Comparison of ENCODE assay signal across 9 cellular contexts in genomic region chr1:157170677-157171515, GRCh38. TPM values are rescaled to one million over a fixed set of nuclear protein-coding genes. Genes with fewer than 3 reads are reported as not detected.
DNase-seq lines count a peak whose midpoint lies in the region; ATAC-seq lines count a peak whose summit lies in the region.
"Had no signal": no experiment of that assay in that cellular context is flagged by ENCODE, and none has a peak within 500 bp of the region (broad histone marks: within the 10 kb centered on the region; RNA-seq: fewer than 3 reads in every experiment).

No MANE protein-coding gene starts in this region.

- no peaks in the 10 kb centered on the region for H3K9me2 ChIP-seq in GM23248 (ENCODE audit: insufficient read depth)

- peak overlapping the region in 1 of 8 donors; percentile 26 for H3K27ac Mint-ChIP-seq in CD8-positive, alpha-beta memory T cell
- H3K27ac Mint-ChIP-seq in activated naive CD4-positive, alpha-beta T cell treated with anti-CD3 and anti-CD28 coated beads, Interleukin-2, amount 10 ng/mL, durations not matched to agents 7 days and 5 days: no peak overlapping the region

- H3K4me1 ChIP-seq in CD8-positive, alpha-beta memory T cell (ENCODE audit: insufficient read depth, low read length): no peaks in the 10 kb centered on the region
- no peaks in the 10 kb centered on the region for H3K4me1 ChIP-seq in GM23248 (ENCODE audit: insufficient read depth)
- H3K4me1 ChIP-seq in NT2/D1 (ENCODE audit: insufficient read depth, insufficient read length): peaks cover 5% of the 10 kb centered on the region

- no peaks in the 10 kb centered on the region for H3K9me3 ChIP-seq in CD8-positive, alpha-beta memory T cell (ENCODE audit: low read length)
- H3K9me3 ChIP-seq in GM23248 (ENCODE audit: low read depth) (no peaks in the 10 kb centered on the region), NT2/D1 (ENCODE audit: insufficient read depth, low read length) (no peaks in the 10 kb centered on the region)

- H2AFZ ChIP-seq in GM23248: no peak overlapping the region

- ATAC-seq in left lobe of liver: peak; percentile 22
- no peak for ATAC-seq in HG03108 (IDR thresholded peaks at IDR 0.05; ENCODE audit: unreplicated experiment)

- in situ Hi-C loops in GM23248 (cut with MboI): no loop called here

- no peaks in the 10 kb centered on the region for H3F3A ChIP-seq in GM23248 (ENCODE audit: insufficient read depth)

- no peak overlapping the region for H3K4me2 ChIP-seq in GM23248 (ENCODE audit: unreplicated experiment)

- no peaks in the 10 kb centered on the region for H3K9me3 Mint-ChIP-seq in CD8-positive, alpha-beta memory T cell
- H3K9me3 Mint-ChIP-seq in activated naive CD4-positive, alpha-beta T cell treated with anti-CD3 and anti-CD28 coated beads, Interleukin-2, amount 10 ng/mL, durations not matched to agents 7 days and 5 days: no peaks in the 10 kb centered on the region
- H3K9me3 Mint-ChIP-seq: IgD-negative memory B cell had no signal

- CTCF ChIA-PET in CD8-positive, alpha-beta memory T cell (lab: Charles Lee): interaction anchor here (1.2 kb wide), 1 partner anchor 8 kb away, joined by 3 read pairs; no protein-coding TSS in a partner anchor
- CTCF ChIA-PET in activated naive CD4-positive, alpha-beta T cell treated with anti-CD3 and anti-CD28 coated beads, Interleukin-2, amount 10 ng/mL, durations not matched to agents 7 days and 5 days (lab: Charles Lee): interaction anchor here (0.8 to 1.8 kb wide), 10 partner anchors 8 to 324 kb away, joined by 3 to 10 read pairs (median 5); no protein-coding TSS in a partner anchor

- H3K27me3 Mint-ChIP-seq in CD8-positive, alpha-beta memory T cell: peaks cover 13 to 20% of the 10 kb centered on the region in 2 donors
- peaks cover 51% of the 10 kb centered on the region for H3K27me3 Mint-ChIP-seq in activated naive CD4-positive, alpha-beta T cell treated with anti-CD3 and anti-CD28 coated beads, Interleukin-2, amount 10 ng/mL, durations not matched to agents 7 days and 5 days

- DNase-seq in CD8-positive, alpha-beta memory T cell: peak in 3 of 5 donors; percentile 10 to 17 (median 12)
- peak; percentile 49 for DNase-seq in GM23248
- DNase-seq in NT2/D1 (ENCODE audit: low read depth, low spot score): peak; percentile 56
- peak; percentile 66 for DNase-seq in activated naive CD4-positive, alpha-beta T cell treated with anti-CD3 and anti-CD28 coated beads, Interleukin-2, amount 10 ng/mL, durations not matched to agents 7 days and 5 days
- DNase-seq in left lobe of liver (ENCODE audit: low spot score): no peak
- DNase-seq in effector CD8-positive, alpha-beta T cell (lab: John Stamatoyannopoulos, UW): no peak
- DNase-seq in SW 1271 (lab: John Stamatoyannopoulos, UW): no peak

- no peak overlapping the region for H3K27ac ChIP-seq in CD8-positive, alpha-beta memory T cell (ENCODE audit: low read depth, low read length)
- H3K27ac ChIP-seq in GM23248: no peak overlapping the region

- 65 to 68% methylated on average over 22 of the region's 22 CpGs for WGBS in GM23248 (ENCODE audit: low coverage in 1 of 2, low lambda C conversion rate in 2 of 2, missing lambda C conversion rate in 2 of 2), 2 experiments

- no peaks in the 10 kb centered on the region for H3K36me3 Mint-ChIP-seq in CD8-positive, alpha-beta memory T cell
- H3K36me3 Mint-ChIP-seq in activated naive CD4-positive, alpha-beta T cell treated with anti-CD3 and anti-CD28 coated beads, Interleukin-2, amount 10 ng/mL, durations not matched to agents 7 days and 5 days: no peaks in the 10 kb centered on the region
- H3K36me3 Mint-ChIP-seq: IgD-negative memory B cell had no signal

- H3K36me3 ChIP-seq in CD8-positive, alpha-beta memory T cell (ENCODE audit: insufficient read depth, low read length): no peaks in the 10 kb centered on the region
- H3K36me3 ChIP-seq in GM23248 (ENCODE audit: low read depth) (no peaks in the 10 kb centered on the region), NT2/D1 (ENCODE audit: insufficient read depth, insufficient read length, low read length) (no peaks in the 10 kb centered on the region)

- H3K27me3 ChIP-seq in CD8-positive, alpha-beta memory T cell (ENCODE audit: insufficient read depth, low read length, poor library complexity, severe bottlenecking): no peaks in the 10 kb centered on the region
- H3K27me3 ChIP-seq in GM23248 (replicated peaks; ENCODE audit: insufficient read depth): peaks cover 14% of the 10 kb centered on the region
- no peaks in the 10 kb centered on the region for H3K27me3 ChIP-seq in NT2/D1 (ENCODE audit: insufficient read depth, insufficient read length)

- H3K4me1 Mint-ChIP-seq in CD8-positive, alpha-beta memory T cell: no peaks in the 10 kb centered on the region
- no peaks in the 10 kb centered on the region for H3K4me1 Mint-ChIP-seq in activated naive CD4-positive, alpha-beta T cell treated with anti-CD3 and anti-CD28 coated beads, Interleukin-2, amount 10 ng/mL, durations not matched to agents 7 days and 5 days

- H3K4me3 ChIP-seq in CD8-positive, alpha-beta memory T cell (ENCODE audit: low read length): no peak overlapping the region
- H3K4me3 ChIP-seq in GM23248 (no peak overlapping the region), NT2/D1 (ENCODE audit: insufficient read length, low read depth) (no peak overlapping the region)

- no peaks in the 10 kb centered on the region for H4K20me1 ChIP-seq in GM23248 (ENCODE audit: insufficient read depth)

- H3K4me3 Mint-ChIP-seq in CD8-positive, alpha-beta memory T cell: no peak overlapping the region
- no peak overlapping the region for H3K4me3 Mint-ChIP-seq in activated naive CD4-positive, alpha-beta T cell treated with anti-CD3 and anti-CD28 coated beads, Interleukin-2, amount 10 ng/mL, durations not matched to agents 7 days and 5 days
- H3K4me3 Mint-ChIP-seq: IgD-negative memory B cell had no signal

- H3K79me2 ChIP-seq in GM23248 (ENCODE audit: insufficient read depth): no peaks in the 10 kb centered on the region

- H3K9ac ChIP-seq in GM23248 (no peak overlapping the region), NT2/D1 (ENCODE audit: insufficient read length, low read depth) (no peak overlapping the region)

- POLR2A ChIA-PET in CD8-positive, alpha-beta memory T cell (lab: Charles Lee): no interaction called here

RNA-seq across cellular contexts. Expression of gene ETV3, which starts 32.7 kb away (rescaled TPM):
- 10 to 100 TPM; 24.8 to 26.4 TPM for total RNA-seq in CD8-positive, alpha-beta memory T cell
- 10.0 TPM for polyA plus RNA-seq in CD8-positive, alpha-beta memory T cell
- total RNA-seq in GM23248 (2014; rRNA removed; shearing (Covaris generic)): 10.6 and 21.4 TPM in 2 replicates
- polyA plus RNA-seq in GM23248 (2016; fragmentation: Nextera tagmentation; extraction: Ambion mirVana): 4.8 and 5.2 TPM in 2 replicates
- 6.0 TPM for total RNA-seq in left lobe of liver

Comparison
In these comparisons a context has a peak if more than half of its experiments do, and no peak if none do; other contexts are left out.
1. DNase-seq: peak in CD8-positive, alpha-beta memory T cell (3 of 5), GM23248 (single experiment), NT2/D1 (single experiment) and activated naive CD4-positive, alpha-beta T cell treated with anti-CD3 and anti-CD28 coated beads, Interleukin-2, amount 10 ng/mL, durations not matched to agents 7 days and 5 days (single experiment); none in left lobe of liver (single experiment), effector CD8-positive, alpha-beta T cell (single experiment) and SW 1271 (0 of 2).